Comparison of ENCODE assay signal across 8 cellular contexts in genomic region chr6:13573669-13574110, GRCh38. TPM values are rescaled to one million over a fixed set of nuclear protein-coding genes. Genes with fewer than 3 reads are reported as not detected.
DNase-seq lines count a peak whose midpoint lies in the region; ATAC-seq and TF ChIP-seq lines count a peak whose summit lies in the region.

No MANE protein-coding gene starts in this region.

- no peaks in the 10 kb centered on the region for H3K9me3 ChIP-seq in cardiac muscle cell (ENCODE audit: low read depth)

- peak overlapping the region; percentile 91 for H3K27ac ChIP-seq in cardiac muscle cell
- H3K27ac ChIP-seq in RWPE1: peak overlapping the region; percentile 97

- DNase-seq in cardiac muscle cell (ENCODE audit: low read depth in 1 of 2, low spot score in 1 of 2) (peak; percentile 3 to 38), Right ventricle myocardium inferior (ENCODE audit: missing footprints) (no peak), RWPE1 (ENCODE audit: low spot score) (peak; percentile 37), chondrocyte (ENCODE audit: low spot score) (no peak), left kidney (ENCODE audit: low read depth, low spot score) (peak; percentile 69), NCI-H226 (no peak), GOT3 (lab: John Stamatoyannopoulos, UW) (no peak)
- peak; percentile 7 for DNase-seq in stimulated activated CD4-positive, alpha-beta T cell treated with anti-CD3 and anti-CD28 coated beads, Interleukin-4, amount 100 ng/mL, for 1 hour

- TF ChIP-seq CTCF in cardiac muscle cell (IDR thresholded peaks at IDR 0.05; ENCODE audit: low read depth, low read length) (no peak), RWPE1 (conservative IDR thresholded peaks at IDR 0.05; ENCODE audit: low read depth) (no peak), chondrocyte (IDR thresholded peaks at IDR 0.05) (no peak)

- H3K27me3 Mint-ChIP-seq in chondrocyte (ENCODE audit: low read depth): no peaks in the 10 kb centered on the region

- no peaks in the 10 kb centered on the region for H3K36me3 ChIP-seq in cardiac muscle cell

- H3K36me3 Mint-ChIP-seq in chondrocyte (ENCODE audit: low read depth): peaks cover 2% of the 10 kb centered on the region

- ATAC-seq in Right ventricle myocardium inferior: no peak

- peak overlapping the region; percentile 74 for H3K4me3 Mint-ChIP-seq in chondrocyte (ENCODE audit: unreplicated experiment)

- peak overlapping the region; percentile 61 for H3K4me3 ChIP-seq in cardiac muscle cell

- POLR2A ChIA-PET in RWPE1 (lab: Yijun Ruan, JAX; ENCODE audit: low non-redundant PET): interaction anchor here (0.9 kb wide), 1 partner anchor 12 kb away, joined by 3 read pairs; no protein-coding TSS in a partner anchor

- H3K27ac Mint-ChIP-seq in chondrocyte (ENCODE audit: unreplicated experiment): peak overlapping the region; percentile 84

- peaks cover 5% of the 10 kb centered on the region for H3K4me1 ChIP-seq in cardiac muscle cell (ENCODE audit: low read depth)

- intact Hi-C loops in Right ventricle myocardium inferior (cut with DNase I): loop anchor here (2.0 kb wide), 2 partner anchors 35 to 87 kb away; partner anchors contain the start of gene GFOD1

- CTCF ChIA-PET in RWPE1 (lab: Yijun Ruan, JAX): interaction anchor here (0.7 kb wide), 1 partner anchor 341 kb away, joined by 4 read pairs; no protein-coding TSS in a partner anchor

- H3K4me1 Mint-ChIP-seq in chondrocyte (ENCODE audit: low read depth): peaks cover 17% of the 10 kb centered on the region

- peaks cover 13% of the 10 kb centered on the region for H3K9me3 Mint-ChIP-seq in chondrocyte (ENCODE audit: low read depth)

- no peaks in the 10 kb centered on the region for H3K27me3 ChIP-seq in cardiac muscle cell

RNA-seq across cellular contexts. Expression of gene SIRT5, which starts 0.7 kb away (rescaled TPM):
- 16.3 and 17.2 TPM in 2 replicates for total RNA-seq in cardiac muscle cell
- polyA plus RNA-seq in cardiac muscle cell: 21.7 and 26.8 TPM in 2 replicates
- 50.8 TPM for total RNA-seq in Right ventricle myocardium inferior
- total RNA-seq in chondrocyte: 8.0 to 9.6 TPM (median 8.6 TPM) in 3 replicates

RNA-seq across cellular contexts. Expression of gene NOL7, which starts 41.4 kb away (rescaled TPM):
- total RNA-seq in cardiac muscle cell (109 and 154 TPM in 2 replicates), Right ventricle myocardium inferior (50.7 TPM), chondrocyte (49.1 to 60.4 TPM (median 49.3 TPM) in 3 replicates)
- polyA plus RNA-seq in cardiac muscle cell: 107 and 144 TPM in 2 replicates

Comparison
In these comparisons a context has a peak if more than half of its experiments do, and no peak if none do; other contexts are left out.
1. DNase-seq: peak in cardiac muscle cell (2 of 2), RWPE1 (single experiment), left kidney (single experiment) and stimulated activated CD4-positive, alpha-beta T cell treated with anti-CD3 and anti-CD28 coated beads, Interleukin-4, amount 100 ng/mL, for 1 hour (single experiment); none in Right ventricle myocardium inferior (single experiment), chondrocyte (single experiment), NCI-H226 (single experiment) and GOT3 (single experiment).